Comparison of ENCODE assay signal across 24 cellular contexts in the genomic region with DNA sequence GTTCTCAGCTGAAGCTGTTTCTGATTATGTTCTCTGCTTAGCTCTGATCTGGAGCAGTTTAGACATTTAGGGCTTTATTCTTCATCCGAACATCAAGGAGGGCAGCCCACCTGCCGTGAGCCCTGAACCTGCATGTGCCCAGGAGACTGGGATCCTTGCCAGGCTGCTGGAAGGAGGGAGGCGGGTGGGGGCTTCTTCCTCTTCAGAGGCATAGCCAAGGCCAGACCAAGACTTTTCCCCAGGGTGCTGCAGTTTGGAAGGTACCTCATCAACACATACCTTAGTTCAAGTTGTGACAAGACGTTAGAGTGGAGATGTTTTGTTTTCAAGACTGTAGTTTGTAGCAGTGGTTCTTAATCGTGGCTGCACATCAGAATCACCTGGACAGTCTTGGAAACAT.
"Had no signal": no experiment of that assay in that cellular context is flagged by ENCODE, and none has a peak within 500 bp of the region (broad histone marks: within the 10 kb centered on the region; RNA-seq: fewer than 3 reads in every experiment).

No MANE protein-coding gene starts in this region.

- FAIRE-seq: colon, frontal cortex, TTC549 had no signal

- H3K4me3 Mint-ChIP-seq: activated CD4-positive, alpha-beta T cell treated with anti-CD3 and anti-CD28 coated beads for 36 hours; activated naive CD8-positive, alpha-beta T cell; activated T-helper 1 cell treated with anti-CD3 and anti-CD28 coated beads, Interleukin-12 subunit alpha, Interleukin-12 subunit beta, Interleukin-2, Interleukin-4 antibody, amounts not matched to agents 30 ng/mL and 10 ng/mL and 1 ng/mL, durations not matched to agents 14 hours and 24 hours and 36 hours; endodermal cell; nephron progenitor cell; T-helper 2 cell treated with Interferon-gamma antibody and Interleukin-4, amounts not matched to agents 5 μg/mL and 100 μg/mL, for 36 hours had no signal

- ATAC-seq: activated CD4-positive, alpha-beta T cell treated with anti-CD3 and anti-CD28 coated beads for 36 hours; left lung had no signal

- H3K27me3 ChIP-seq: cardiac muscle cell, dorsolateral prefrontal cortex, tibial artery had no signal

- H3K4me3 ChIP-seq: cardiac muscle cell, dorsolateral prefrontal cortex, left lung, tibial artery had no signal

- DNase-seq: activated CD4-positive, alpha-beta T cell treated with anti-CD3 and anti-CD28 coated beads for 36 hours; activated CD4-positive, alpha-beta T cell treated with anti-CD3 and anti-CD28 coated beads, Interleukin-2, amount 50 U/mL, for 48 hours; activated gamma-delta T cell treated with Interleukin-2 at 50 U/mL for 16 hours; activated T-cell treated with anti-CD3 and anti-CD28 coated beads for 4 hours; dorsolateral prefrontal cortex; endodermal cell; hypothalamus; left lung; nephron progenitor cell; occipital lobe; posterior cingulate gyrus; retina; stimulated activated CD4-positive, alpha-beta T cell treated with anti-CD3 and anti-CD28 coated beads, Interleukin-12 subunit alpha, Interleukin-12 subunit beta, amount 100 ng/mL, for 4 hours; stimulated activated CD4-positive, alpha-beta T cell treated with anti-CD3 and anti-CD28 coated beads, Interleukin-1b, Interleukin-23, amount 100 ng/mL, for 48 hours; stimulated activated CD8-positive, alpha-beta memory T cell treated with anti-CD3 and anti-CD28 coated beads, Interleukin-4, amount 100 ng/mL, for 48 hours; stimulated activated naive CD4-positive, alpha-beta T cell; tibial artery had no signal

- H3K36me3 ChIP-seq: cardiac muscle cell, left lung, tibial artery had no signal

- H3K9me3 Mint-ChIP-seq: nephron progenitor cell had no signal

- H3K27ac Mint-ChIP-seq: activated CD4-positive, alpha-beta T cell treated with anti-CD3 and anti-CD28 coated beads for 36 hours; activated naive CD8-positive, alpha-beta T cell; activated T-helper 1 cell treated with anti-CD3 and anti-CD28 coated beads, Interleukin-12 subunit alpha, Interleukin-12 subunit beta, Interleukin-2, Interleukin-4 antibody, amounts not matched to agents 30 ng/mL and 10 ng/mL and 1 ng/mL, durations not matched to agents 14 hours and 24 hours and 36 hours; endodermal cell; nephron progenitor cell; T-helper 2 cell treated with Interferon-gamma antibody and Interleukin-4, amounts not matched to agents 5 μg/mL and 100 μg/mL, for 36 hours had no signal
